ENCODE assay signal across 1 cellular context in genomic region chr16:10922328-10923145, GRCh38.
TF ChIP-seq lines count a peak whose summit lies in the region.

No MANE protein-coding gene starts in this region.

TF ChIP-seq in HepG2, 621 proteins besides CTCF, POLR2A, EP300 and RAD21 (continued from another document):
- TF ChIP-seq, protein P1, sequence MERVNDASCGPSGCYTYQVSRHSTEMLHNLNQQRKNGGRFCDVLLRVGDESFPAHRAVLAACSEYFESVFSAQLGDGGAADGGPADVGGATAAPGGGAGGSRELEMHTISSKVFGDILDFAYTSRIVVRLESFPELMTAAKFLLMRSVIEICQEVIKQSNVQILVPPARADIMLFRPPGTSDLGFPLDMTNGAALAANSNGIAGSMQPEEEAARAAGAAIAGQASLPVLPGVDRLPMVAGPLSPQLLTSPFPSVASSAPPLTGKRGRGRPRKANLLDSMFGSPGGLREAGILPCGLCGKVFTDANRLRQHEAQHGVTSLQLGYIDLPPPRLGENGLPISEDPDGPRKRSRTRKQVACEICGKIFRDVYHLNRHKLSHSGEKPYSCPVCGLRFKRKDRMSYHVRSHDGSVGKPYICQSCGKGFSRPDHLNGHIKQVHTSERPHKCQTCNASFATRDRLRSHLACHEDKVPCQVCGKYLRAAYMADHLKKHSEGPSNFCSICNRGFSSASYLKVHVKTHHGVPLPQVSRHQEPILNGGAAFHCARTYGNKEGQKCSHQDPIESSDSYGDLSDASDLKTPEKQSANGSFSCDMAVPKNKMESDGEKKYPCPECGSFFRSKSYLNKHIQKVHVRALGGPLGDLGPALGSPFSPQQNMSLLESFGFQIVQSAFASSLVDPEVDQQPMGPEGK (CRISPR knock-in tag; IDR thresholded peaks at IDR 0.05), result peak; percentile 87
- TF ChIP-seq, protein P2, sequence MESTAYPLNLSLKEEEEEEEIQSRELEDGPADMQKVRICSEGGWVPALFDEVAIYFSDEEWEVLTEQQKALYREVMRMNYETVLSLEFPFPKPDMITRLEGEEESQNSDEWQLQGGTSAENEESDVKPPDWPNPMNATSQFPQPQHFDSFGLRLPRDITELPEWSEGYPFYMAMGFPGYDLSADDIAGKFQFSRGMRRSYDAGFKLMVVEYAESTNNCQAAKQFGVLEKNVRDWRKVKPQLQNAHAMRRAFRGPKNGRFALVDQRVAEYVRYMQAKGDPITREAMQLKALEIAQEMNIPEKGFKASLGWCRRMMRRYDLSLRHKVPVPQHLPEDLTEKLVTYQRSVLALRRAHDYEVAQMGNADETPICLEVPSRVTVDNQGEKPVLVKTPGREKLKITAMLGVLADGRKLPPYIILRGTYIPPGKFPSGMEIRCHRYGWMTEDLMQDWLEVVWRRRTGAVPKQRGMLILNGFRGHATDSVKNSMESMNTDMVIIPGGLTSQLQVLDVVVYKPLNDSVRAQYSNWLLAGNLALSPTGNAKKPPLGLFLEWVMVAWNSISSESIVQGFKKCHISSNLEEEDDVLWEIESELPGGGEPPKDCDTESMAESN (CRISPR knock-in tag; conservative IDR thresholded peaks at IDR 0.05), result 0 out of 2 replicates have a peak, but pooled peaks have one; percentile 26
- no peak for TF ChIP-seq FIP1L1 (IDR thresholded peaks at IDR 0.05; ENCODE audit: borderline replicate concordance, insufficient read depth, low read depth, low read length)
- TF ChIP-seq ZNF777 (CRISPR knock-in tag; IDR thresholded peaks at IDR 0.05), result 0 out of 2 replicates have a peak, but pooled peaks have one; percentile 17
- TF ChIP-seq MAFF (IDR thresholded peaks at IDR 0.05; ENCODE audit: low read depth, low read length), result peak; percentile 49; the same call in 1 of the 2 replicates
- TF ChIP-seq FOXJ3 (CRISPR knock-in tag; IDR thresholded peaks at IDR 0.05; ENCODE audit: borderline replicate concordance), result no peak
- peak; percentile 40; the same call in 1 of the 2 replicates for TF ChIP-seq ZFY (CRISPR knock-in tag; IDR thresholded peaks at IDR 0.05)
- peak; percentile 40; the same call in 1 of the 2 replicates for TF ChIP-seq ZFX (CRISPR knock-in tag; IDR thresholded peaks at IDR 0.05; ENCODE audit: low read depth)
- peak; percentile 26 for TF ChIP-seq XRCC5 (optimal IDR thresholded peaks at IDR 0.05; ENCODE audit: low read length)
- TF ChIP-seq, protein P3, sequence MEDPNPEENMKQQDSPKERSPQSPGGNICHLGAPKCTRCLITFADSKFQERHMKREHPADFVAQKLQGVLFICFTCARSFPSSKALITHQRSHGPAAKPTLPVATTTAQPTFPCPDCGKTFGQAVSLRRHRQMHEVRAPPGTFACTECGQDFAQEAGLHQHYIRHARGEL (CRISPR knock-in tag; IDR thresholded peaks at IDR 0.05), result no peak
- no peak for TF ChIP-seq CHD2 (IDR thresholded peaks at IDR 0.05; ENCODE audit: low read depth, low read length)
- no peak for TF ChIP-seq ZMYM2 (CRISPR knock-in tag; IDR thresholded peaks at IDR 0.05)
- 0 out of 2 replicates have a peak, but pooled peaks have one; percentile 29 for TF ChIP-seq TARDBP (CRISPR knock-in tag; IDR thresholded peaks at IDR 0.05)
- no peak for TF ChIP-seq ZNF557 (CRISPR knock-in tag; IDR thresholded peaks at IDR 0.05)
- TF ChIP-seq, protein P4, sequence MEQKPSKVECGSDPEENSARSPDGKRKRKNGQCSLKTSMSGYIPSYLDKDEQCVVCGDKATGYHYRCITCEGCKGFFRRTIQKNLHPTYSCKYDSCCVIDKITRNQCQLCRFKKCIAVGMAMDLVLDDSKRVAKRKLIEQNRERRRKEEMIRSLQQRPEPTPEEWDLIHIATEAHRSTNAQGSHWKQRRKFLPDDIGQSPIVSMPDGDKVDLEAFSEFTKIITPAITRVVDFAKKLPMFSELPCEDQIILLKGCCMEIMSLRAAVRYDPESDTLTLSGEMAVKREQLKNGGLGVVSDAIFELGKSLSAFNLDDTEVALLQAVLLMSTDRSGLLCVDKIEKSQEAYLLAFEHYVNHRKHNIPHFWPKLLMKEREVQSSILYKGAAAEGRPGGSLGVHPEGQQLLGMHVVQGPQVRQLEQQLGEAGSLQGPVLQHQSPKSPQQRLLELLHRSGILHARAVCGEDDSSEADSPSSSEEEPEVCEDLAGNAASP (CRISPR knock-in tag; IDR thresholded peaks at IDR 0.05; ENCODE audit: borderline replicate concordance), result peak; percentile 95; the same call in 1 of the 2 replicates
- TF ChIP-seq CHD4 (IDR thresholded peaks at IDR 0.05; ENCODE audit: borderline replicate concordance, low read length), result peak; percentile 84; the same call in 1 of the 2 replicates
- 0 out of 2 replicates have a peak, but pooled peaks have one; percentile 9 for TF ChIP-seq THAP11 (CRISPR knock-in tag; IDR thresholded peaks at IDR 0.05)
